In the genomic region with DNA sequence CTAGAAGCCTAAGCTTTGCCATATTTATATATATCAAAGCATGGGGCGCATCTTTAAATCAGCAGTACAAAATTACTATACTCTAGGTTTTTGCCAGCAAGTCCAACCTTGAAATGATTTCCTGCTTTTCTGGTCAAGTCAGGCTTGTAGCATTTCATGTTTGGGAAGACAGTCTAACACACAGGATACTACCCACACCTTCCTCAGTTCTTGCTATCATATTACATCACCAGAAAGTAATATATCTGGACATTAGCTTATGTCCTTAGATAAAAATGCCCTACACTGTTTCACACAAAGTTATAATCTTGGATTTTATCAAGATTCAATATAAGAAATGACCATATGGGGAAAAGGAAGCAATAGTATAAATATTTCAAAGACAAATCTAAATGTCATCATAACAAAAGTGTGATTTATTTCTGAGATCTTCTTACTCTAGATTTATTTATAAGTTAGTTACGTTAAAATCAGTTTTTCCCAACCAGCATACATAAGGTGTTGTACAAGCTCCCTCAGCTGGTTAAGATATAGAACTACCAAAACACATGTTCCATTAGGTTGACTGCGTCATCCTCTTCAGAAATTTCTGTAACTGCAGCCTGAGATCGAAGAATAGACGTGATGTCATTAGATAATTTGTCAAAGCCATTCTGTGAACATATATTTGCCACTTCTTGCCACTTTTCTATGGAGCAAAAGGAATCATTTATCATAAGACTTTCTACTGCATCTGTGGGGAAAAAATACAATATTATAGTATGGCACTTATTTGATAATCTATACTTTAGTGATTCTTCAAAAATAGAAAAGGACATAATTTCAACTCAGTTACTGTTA, we compare ENCODE assay signal across 8 cellular contexts. TPM values are rescaled to one million over a fixed set of nuclear protein-coding genes. Genes with fewer than 3 reads are reported as not detected.
A peak's percentile ranks its signal among the peaks of the same experiment; 100 is the strongest.
DNase-seq lines count a peak whose midpoint lies in the region; ATAC-seq, FAIRE-seq and TF ChIP-seq lines count a peak whose summit lies in the region.

No MANE protein-coding gene starts in this region.

- H3K79me2 ChIP-seq in OCI-LY1 (ENCODE audit: insufficient read depth, low read length), result no peaks in the 10 kb centered on the region

- no peaks in the 10 kb centered on the region for H3K27me3 ChIP-seq in AG04450 (ENCODE audit: control insufficient read depth, insufficient read depth, low read length)
- no peaks in the 10 kb centered on the region for H3K27me3 ChIP-seq in OCI-LY1 (ENCODE audit: insufficient read depth, low read length)

- ATAC-seq in HG03521 (IDR thresholded peaks at IDR 0.05; ENCODE audit: unreplicated experiment), result peak; percentile 62
- ATAC-seq in GM21381 (IDR thresholded peaks at IDR 0.05; ENCODE audit: unreplicated experiment), result no peak

- TF ChIP-seq CTCF in AG04450 (IDR thresholded peaks at IDR 0.05; ENCODE audit: low read depth, low read length) (peak; percentile 72), GM12874 (IDR thresholded peaks at IDR 0.05; ENCODE audit: insufficient read depth, low read depth, low read length) (peak; percentile 33; the same call in 1 of the 2 replicates), OCI-LY1 (IDR thresholded peaks at IDR 0.05; ENCODE audit: low read length) (peak; percentile 79)

- H3K4me2 ChIP-seq in OCI-LY1 (ENCODE audit: low read length), result peak overlapping the region; percentile 33; the same call in 1 of the 2 replicates

- no peaks in the 10 kb centered on the region for H4K20me1 ChIP-seq in OCI-LY1 (ENCODE audit: insufficient read depth, low read length)

- H3K4me1 ChIP-seq in OCI-LY1 (ENCODE audit: insufficient read depth, low read length, severe bottlenecking), result peaks cover 8% of the 10 kb centered on the region

- H3K9me2 ChIP-seq in OCI-LY1 (ENCODE audit: low read depth, low read length), result no peaks in the 10 kb centered on the region

- H3K9ac ChIP-seq in OCI-LY1 (ENCODE audit: low read length), result no peak overlapping the region

- no peaks in the 10 kb centered on the region for H3F3A ChIP-seq in OCI-LY1 (ENCODE audit: insufficient read depth, low read length)

- H3K36me3 ChIP-seq in OCI-LY1 (ENCODE audit: insufficient read depth, low read length), result no peaks in the 10 kb centered on the region

- CTCF ChIA-PET in AG04450 (lab: Charles Lee), result interaction anchor here (0.6 to 6.3 kb wide), 32 partner anchors 10 to 1069 kb away, joined by 3 to 91 read pairs (median 4); a partner anchor contains a TSS

- peak; percentile 60 for FAIRE-seq in colon (lab: Jason Lieb, UNC)

- no peak overlapping the region for H2AFZ ChIP-seq in OCI-LY1 (ENCODE audit: low read length)

- H3K9me3 ChIP-seq in AG04450 (ENCODE audit: control insufficient read depth, insufficient read depth, low read length), result no peaks in the 10 kb centered on the region
- H3K9me3 ChIP-seq in OCI-LY1 (ENCODE audit: low read length), result no peaks in the 10 kb centered on the region

- DNase-seq in AG04450 (ENCODE audit: low read depth, low spot score), result no peak
- DNase-seq in lung microvascular endothelial cell (ENCODE audit: low read depth in 2 of 2), result peak; percentile 80 to 84
- no peak for DNase-seq in activated CD8-positive, alpha-beta memory T cell treated with anti-CD3 and anti-CD28 coated beads, Interleukin-2, amount 50 U/mL, for 48 hours

- no peak overlapping the region for H3K4me3 ChIP-seq in AG04450 (ENCODE audit: low read depth, low read length)
- H3K4me3 ChIP-seq in OCI-LY1 (ENCODE audit: low read depth, low read length, poor library complexity, severe bottlenecking), result no peak overlapping the region

- POLR2A ChIA-PET in AG04450 (lab: Yijun Ruan, JAX), result no interaction called here

- H3K27ac ChIP-seq in AG04450 (ENCODE audit: low read depth, low read length), result no peak overlapping the region
- no peak overlapping the region for H3K27ac ChIP-seq in OCI-LY1 (ENCODE audit: low read depth, low read length, poor library complexity, severe bottlenecking)

RNA-seq across cellular contexts. Expression of a gene that starts 56.6 kb away (rescaled TPM):
- polyA plus RNA-seq in AG04450 (2011; rRNA removed), result 9.4 and 14.4 TPM in 2 replicates
- polyA minus RNA-seq in AG04450 (2011; rRNA and poly(A)+ RNA removed), result 9.2 and 18.4 TPM in 2 replicates
- 2.0 and 6.9 TPM in 2 replicates for total RNA-seq in lung microvascular endothelial cell

RNA-seq across cellular contexts. Expression of a gene that starts 57.0 kb away (rescaled TPM):
- polyA plus RNA-seq in AG04450 (2011; rRNA removed), result 1,905 and 2,078 TPM in 2 replicates
- 215 and 331 TPM in 2 replicates for polyA minus RNA-seq in AG04450 (2011; rRNA and poly(A)+ RNA removed)
- total RNA-seq in lung microvascular endothelial cell, result 704 and 782 TPM in 2 replicates

Comparison
In these comparisons a context has a peak if more than half of its experiments do, and no peak if none do; other contexts are left out.
1. DNase-seq: peak in lung microvascular endothelial cell (2 of 2); none in AG04450 (single experiment) and activated CD8-positive, alpha-beta memory T cell treated with anti-CD3 and anti-CD28 coated beads, Interleukin-2, amount 50 U/mL, for 48 hours (single experiment).
2. Peak in every context shown above with its lines, with median percentiles within 50 percentile points of each other: CTCF ChIP-seq.